ENCODE assay signal across 23 cellular contexts in genomic region chr1:21804536-21804935, GRCh38. TPM values are rescaled to one million over a fixed set of nuclear protein-coding genes. Genes with fewer than 3 reads are reported as not detected.
"Had no signal": no experiment of that assay in that cellular context is flagged by ENCODE, and none has a peak within 500 bp of the region (broad histone marks: within the 10 kb centered on the region; RNA-seq: fewer than 3 reads in every experiment).

No MANE protein-coding gene starts in this region.

- H3K36me3 ChIP-seq: MG63 had no signal

- H3K27me3 ChIP-seq: MG63 had no signal

- H3K9ac ChIP-seq: SK-N-SH had no signal

- H3K4me2 ChIP-seq: SK-N-SH had no signal

- H3K4me3 ChIP-seq: MG63 had no signal

- DNase-seq: KBM-7, MG63, NCI-H1092, NCI-H1105 treated with DMSO at 0.1 percent for 48 hours, NCI-H1417 treated with DMSO at 0.1 percent for 48 hours, NCI-H146, NCI-H1694 treated with DMSO at 0.1 percent for 48 hours, NCI-H1930, NCI-H2081, NCI-H2107, NCI-H2227 treated with DMSO at 0.1 percent for 48 hours, NCI-H446, NCI-H510A, NCI-H524 treated with DMSO at 0.1 percent for 48 hours, NCI-H69, NCI-H774, Right ventricle myocardium superior, RPMI8226, SK-N-SH had no signal

- H3K9me3 ChIP-seq: MG63, SK-N-SH had no signal

- FAIRE-seq: HepG2, RCC 7860 had no signal

RNA-seq across cellular contexts. Expression of gene LDLRAD2, which starts 7.5 kb away (rescaled TPM):
- total RNA-seq: HepG2, HT1080, Right ventricle myocardium superior, SK-MEL-5 had no signal
- polyA plus RNA-seq: HepG2 had no signal
